ENCODE assay signal across 22 cellular contexts in the genomic region with DNA sequence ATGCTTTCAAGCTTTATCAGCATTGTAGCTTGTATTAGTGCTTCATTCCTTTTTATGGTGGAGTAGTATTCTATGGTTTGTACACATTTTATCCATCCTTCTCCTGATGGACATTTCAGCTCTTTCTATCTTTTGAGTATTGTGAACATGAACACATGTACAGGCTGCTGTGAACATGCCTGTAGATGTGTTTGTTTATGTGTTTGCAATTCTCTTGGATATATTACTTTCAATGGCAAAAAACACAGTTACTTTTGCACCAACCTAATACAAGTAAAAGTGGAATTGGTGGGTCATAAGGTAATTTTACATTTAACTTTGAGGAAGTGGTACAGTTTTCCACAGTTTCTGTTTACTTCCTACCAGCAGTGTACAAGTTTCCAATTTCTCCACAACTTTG.
DNase-seq lines count a peak whose midpoint lies in the region; ATAC-seq, FAIRE-seq and TF ChIP-seq lines count a peak whose summit lies in the region.
"Had no signal": no experiment of that assay in that cellular context is flagged by ENCODE, and none has a peak within 500 bp of the region (broad histone marks: within the 10 kb centered on the region; RNA-seq: fewer than 3 reads in every experiment).

No MANE protein-coding gene starts in this region.

- peak overlapping the region; percentile 76 for H3K27ac ChIP-seq in Panc1 (ENCODE audit: low read length)
- H3K27ac ChIP-seq: BLaER1 treated with 17β-estradiol and CSF1 and Interleukin-3, amounts not matched to agents 10 nM and 100 nM; HL-60; KMS-11; SJCRH30 had no signal

- no peaks in the 10 kb centered on the region for H3K9me3 Mint-ChIP-seq in natural killer cell
- no peaks in the 10 kb centered on the region for H3K9me3 Mint-ChIP-seq in progenitor cell of endocrine pancreas (ENCODE audit: low read depth)
- H3K9me3 Mint-ChIP-seq: CD8-positive, alpha-beta memory T cell; GM23338; T-cell had no signal

- H3K27ac Mint-ChIP-seq in natural killer cell (peak overlapping the region; percentile 86 to 87), progenitor cell of endocrine pancreas (peak overlapping the region; percentile 54)
- H3K27ac Mint-ChIP-seq: GM23338, T-cell had no signal

- no peak overlapping the region for H3K4me3 ChIP-seq in Panc1 (ENCODE audit: low read depth in 2 of 2, low read length in 2 of 2)
- H3K4me3 ChIP-seq: BLaER1 treated with 17β-estradiol and CSF1 and Interleukin-3, amounts not matched to agents 10 nM and 100 nM; GM23338; SJCRH30 had no signal

- no peak for TF ChIP-seq CTCF in Panc1 (IDR thresholded peaks at IDR 0.05)
- TF ChIP-seq CTCF in natural killer cell (IDR thresholded peaks at IDR 0.05): no peak
- TF ChIP-seq CTCF in progenitor cell of endocrine pancreas (IDR thresholded peaks at IDR 0.05; ENCODE audit: unreplicated experiment): no peak

- H3K4me1 ChIP-seq in Panc1 (ENCODE audit: control insufficient read depth, insufficient read depth, low read length): peaks cover 92% of the 10 kb centered on the region

- intact Hi-C loops in Panc1 (cut with micrococcal nuclease; ENCODE audit: unreplicated experiment): no loop called here
- intact Hi-C loops in natural killer cell (cut with micrococcal nuclease): loop anchor here (10.0 kb wide), 1 partner anchor 115 kb away; no protein-coding TSS in a partner anchor

- H3K4me3 Mint-ChIP-seq in natural killer cell (peak overlapping the region; percentile 31), progenitor cell of endocrine pancreas (ENCODE audit: low read depth) (no peak overlapping the region)
- H3K4me3 Mint-ChIP-seq: CD8-positive, alpha-beta memory T cell; GM23338; T-cell had no signal

- POLR2A ChIA-PET in Panc1 (lab: Charles Lee): no interaction called here

- no peaks in the 10 kb centered on the region for H3K27me3 ChIP-seq in Panc1 (ENCODE audit: control insufficient read depth, insufficient read depth, low read length)
- H3K27me3 ChIP-seq: BLaER1 treated with 17β-estradiol and CSF1 and Interleukin-3, amounts not matched to agents 10 nM and 100 nM; SJCRH30 had no signal

- in situ Hi-C loops in Panc1 (cut with HindIII; ENCODE audit: low pct_unique_long_range_greater_than_20kb, low sequenced_read_pairs): no loop called here

- no peaks in the 10 kb centered on the region for H3K9me3 ChIP-seq in Panc1 (ENCODE audit: control insufficient read depth, insufficient read depth, low read depth, low read length)
- H3K9me3 ChIP-seq: BLaER1 treated with 17β-estradiol and CSF1 and Interleukin-3, amounts not matched to agents 10 nM and 100 nM; SJCRH30 had no signal

- no peak for ATAC-seq in Panc1
- ATAC-seq in natural killer cell: no peak
- no peak for ATAC-seq in HG03565 (IDR thresholded peaks at IDR 0.05; ENCODE audit: unreplicated experiment)
- no peak for ATAC-seq in GM18858 (IDR thresholded peaks at IDR 0.05; ENCODE audit: unreplicated experiment)
- ATAC-seq: GM23338, HCT116, T-cell had no signal

- DNase-seq in GM12891 (ENCODE audit: insufficient read length, low spot score) (no peak), Panc1 (ENCODE audit: low read depth, low spot score) (no peak), natural killer cell (no peak), progenitor cell of endocrine pancreas (ENCODE audit: low spot score, unreplicated experiment) (no peak), GM03348 (ENCODE audit: low spot score) (no peak)
- DNase-seq: CD8-positive, alpha-beta memory T cell; GDM1; MV-4-11; NCI-H1694; NCI-H2081 treated with DMSO at 0.1 percent for 48 hours; NCI-H2171 treated with DMSO at 0.1 percent for 48 hours; NCI-H524 treated with DMSO at 0.1 percent for 48 hours; SJCRH30; T-cell had no signal

- TF ChIP-seq POLR2A in GM12891 (IDR thresholded peaks at IDR 0.05; ENCODE audit: low read depth, low read length): no peak

- no TSS peak for BruUV-seq in Panc1 (replicated peaks; lab: Mats Ljungman, UMichigan)

- H3K4me1 Mint-ChIP-seq in natural killer cell: peaks cover 80 to 82% of the 10 kb centered on the region in 2 donors
- peaks cover 43% of the 10 kb centered on the region for H3K4me1 Mint-ChIP-seq in progenitor cell of endocrine pancreas (ENCODE audit: low read depth)

- H3K36me3 ChIP-seq in Panc1 (ENCODE audit: control insufficient read depth, insufficient read depth, low read length): no peaks in the 10 kb centered on the region
- H3K36me3 ChIP-seq: SJCRH30 had no signal

- CTCF ChIA-PET in Panc1 (lab: Charles Lee): no interaction called here

- H3K36me3 Mint-ChIP-seq in natural killer cell: no peaks in the 10 kb centered on the region
- peaks cover 3% of the 10 kb centered on the region for H3K36me3 Mint-ChIP-seq in progenitor cell of endocrine pancreas (ENCODE audit: insufficient read depth)

- FAIRE-seq in GM12891 (lab: Jason Lieb, UNC): peak; percentile 33
- FAIRE-seq: RCC 7860 had no signal

- H3K27me3 Mint-ChIP-seq in natural killer cell (ENCODE audit: low read depth in 2 of 2): no peaks in the 10 kb centered on the region
- no peaks in the 10 kb centered on the region for H3K27me3 Mint-ChIP-seq in progenitor cell of endocrine pancreas
- H3K27me3 Mint-ChIP-seq: CD8-positive, alpha-beta memory T cell; T-cell had no signal

TF ChIP-seq in GM12891, 5 proteins besides CTCF, POLR2A, EP300 and RAD21:
- TF ChIP-seq SPI1 (IDR thresholded peaks at IDR 0.05; ENCODE audit: low read depth, low read length) (peak; percentile 37; the same call in 1 of the 2 replicates), PAX5 (IDR thresholded peaks at IDR 0.05; ENCODE audit: insufficient read depth, low read length, severe bottlenecking) (no peak)
